In genomic region chr12:2477009-2477766, GRCh38 we compare ENCODE assay signal across 25 cellular contexts.
"Had no signal": no experiment of that assay in that cellular context is flagged by ENCODE, and none has a peak within 500 bp of the region (broad histone marks: within the 10 kb centered on the region; RNA-seq: fewer than 3 reads in every experiment).

No MANE protein-coding gene starts in this region.

- DNase-seq: activated CD4-positive, alpha-beta T cell treated with anti-CD3 and anti-CD28 coated beads for 4 hours; activated CD8-positive, alpha-beta memory T cell treated with anti-CD3 and anti-CD28 coated beads for 24 hours; activated CD8-positive, alpha-beta memory T cell treated with anti-CD3 and anti-CD28 coated beads, Interleukin-2, amount 50 U/mL, for 4 hours; activated gamma-delta T cell; aorta; dermis blood vessel endothelial cell; effector CD8-positive, alpha-beta T cell; erythroblast; foreskin fibroblast; kidney; left lung; naive thymus-derived CD4-positive, alpha-beta T cell; small intestine; stimulated activated CD4-positive, alpha-beta T cell treated with anti-CD3 and anti-CD28 coated beads, Interleukin-2, amount 100 ng/mL, for 48 hours; stimulated activated CD8-positive, alpha-beta memory T cell treated with anti-CD3 and anti-CD28 coated beads, Interleukin-4, amount 100 ng/mL, for 48 hours; stimulated activated naive CD4-positive, alpha-beta T cell; SW 1271; T-helper 17 cell; testis had no signal

- H3K4me3 Mint-ChIP-seq: activated naive CD4-positive, alpha-beta T cell treated with anti-CD3 and anti-CD28 coated beads, Interleukin-2, amount 50 U/mL, for 24 hours; brain; naive thymus-derived CD4-positive, alpha-beta T cell; T-helper 17 cell; type B pancreatic cell had no signal

- FAIRE-seq: kidney, small intestine had no signal

- H3K27ac ChIP-seq: left lung, testis, VCaP had no signal

- H3K9me3 Mint-ChIP-seq: activated naive CD4-positive, alpha-beta T cell treated with anti-CD3 and anti-CD28 coated beads, Interleukin-2, amount 50 U/mL, for 24 hours had no signal

- H3K36me3 Mint-ChIP-seq: activated naive CD4-positive, alpha-beta T cell treated with anti-CD3 and anti-CD28 coated beads, Interleukin-2, amount 50 U/mL, for 24 hours; naive thymus-derived CD4-positive, alpha-beta T cell had no signal

- H3K4me3 ChIP-seq: left lung, lung, testis had no signal

- H3K27me3 ChIP-seq: left lung, testis had no signal

- H3K27ac Mint-ChIP-seq: activated naive CD4-positive, alpha-beta T cell treated with anti-CD3 and anti-CD28 coated beads, Interleukin-2, amount 50 U/mL, for 24 hours; brain; naive thymus-derived CD4-positive, alpha-beta T cell; T-helper 17 cell; type B pancreatic cell had no signal

- ATAC-seq: left lung; naive thymus-derived CD4-positive, alpha-beta T cell; sciatic nerve; T-helper 17 cell had no signal

- H3K9me3 ChIP-seq: left lung, testis had no signal

- H3K27me3 Mint-ChIP-seq: brain had no signal

- H3K4me1 Mint-ChIP-seq: activated naive CD4-positive, alpha-beta T cell treated with anti-CD3 and anti-CD28 coated beads, Interleukin-2, amount 50 U/mL, for 24 hours; brain; naive thymus-derived CD4-positive, alpha-beta T cell; T-helper 17 cell had no signal
